2 cellular contexts compared by ENCODE assay signal in the genomic region with DNA sequence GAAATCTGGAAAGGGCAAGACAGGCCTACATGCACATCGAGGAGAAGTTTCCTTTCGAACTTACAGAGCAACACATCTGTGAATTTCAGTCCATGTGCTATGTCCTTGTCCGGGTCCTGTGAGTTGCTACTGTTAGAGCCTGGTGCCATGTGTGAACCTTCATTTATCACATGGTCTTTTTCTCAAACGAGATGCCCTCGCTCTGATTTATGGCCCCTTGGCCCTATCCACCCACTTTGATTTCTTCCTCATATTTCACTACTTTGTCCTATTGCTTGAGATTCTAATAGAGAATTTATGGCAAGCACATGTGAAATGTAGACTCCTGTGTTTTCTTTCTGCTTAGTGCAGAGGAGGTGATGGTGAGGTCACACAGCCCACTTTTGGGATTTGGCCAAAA.
TF ChIP-seq lines count a peak whose summit lies in the region.

No MANE protein-coding gene starts in this region.

TF ChIP-seq in GM23338, 12 proteins besides CTCF, POLR2A, EP300 and RAD21:
- no peak for TF ChIP-seq ZNF331 (CRISPR knock-in tag; IDR thresholded peaks at IDR 0.05; ENCODE audit: low read depth)
- no peak for TF ChIP-seq CREB1 (CRISPR knock-in tag; IDR thresholded peaks at IDR 0.05; ENCODE audit: low read depth)
- no peak for TF ChIP-seq EZH2phosphoT487 (IDR thresholded peaks at IDR 0.05; ENCODE audit: unreplicated experiment)

TF ChIP-seq in IMR-90, 13 proteins besides CTCF, POLR2A, EP300 and RAD21:
- TF ChIP-seq NFE2L2 (IDR thresholded peaks at IDR 0.05; ENCODE audit: low read depth, low read length) (no peak), BHLHE40 (IDR thresholded peaks at IDR 0.05; ENCODE audit: low read depth, low read length) (no peak), CEBPB (IDR thresholded peaks at IDR 0.05; ENCODE audit: low read depth, low read length) (no peak), RCOR1 (IDR thresholded peaks at IDR 0.05; ENCODE audit: insufficient replicate concordance, low read length) (no peak), RFX5 (IDR thresholded peaks at IDR 0.05; ENCODE audit: low read depth, low read length) (no peak), MXI1 (IDR thresholded peaks at IDR 0.05; ENCODE audit: borderline replicate concordance, low read depth, low read length) (no peak)
TF ChIP-seq in IMR-90: peak in this region for 0.
